Comparison of ENCODE assay signal across 15 cellular contexts in genomic region chr3:184158394-184158793, GRCh38. TPM values are rescaled to one million over a fixed set of nuclear protein-coding genes. Genes with fewer than 3 reads are reported as not detected.
DNase-seq lines count a peak whose midpoint lies in the region; ATAC-seq, FAIRE-seq and TF ChIP-seq lines count a peak whose summit lies in the region.
"Had no signal": no experiment of that assay in that cellular context is flagged by ENCODE, and none has a peak within 500 bp of the region (broad histone marks: within the 10 kb centered on the region; RNA-seq: fewer than 3 reads in every experiment).

No MANE protein-coding gene starts in this region.

- FAIRE-seq in astrocyte (lab: Jason Lieb, UNC): no peak
- FAIRE-seq: A549, GM12891 had no signal

- no peaks in the 10 kb centered on the region for H3K27me3 Mint-ChIP-seq in astrocyte (ENCODE audit: low read depth, unreplicated experiment)
- no peaks in the 10 kb centered on the region for H3K27me3 Mint-ChIP-seq in mesothelial cell of epicardium (ENCODE audit: low read depth)
- no peaks in the 10 kb centered on the region for H3K27me3 Mint-ChIP-seq in activated CD4-positive, alpha-beta memory T cell treated with anti-CD3 and anti-CD28 coated beads, Interleukin-2, amount 10 ng/mL, durations not matched to agents 7 days and 5 days

- H3K9ac ChIP-seq in astrocyte (ENCODE audit: low read length): no peak overlapping the region

- H3K36me3 Mint-ChIP-seq in astrocyte (ENCODE audit: low read depth, unreplicated experiment) (peaks cover 5% of the 10 kb centered on the region), mesothelial cell of epicardium (peaks cover 5% of the 10 kb centered on the region)
- H3K36me3 Mint-ChIP-seq in activated CD4-positive, alpha-beta memory T cell treated with anti-CD3 and anti-CD28 coated beads, Interleukin-2, amount 10 ng/mL, durations not matched to agents 7 days and 5 days (ENCODE audit: low read depth): peaks cover 10% of the 10 kb centered on the region

- H3K4me1 Mint-ChIP-seq in astrocyte (ENCODE audit: low read depth, unreplicated experiment) (peaks cover 23% of the 10 kb centered on the region), mesothelial cell of epicardium (peaks cover 43% of the 10 kb centered on the region)
- peaks cover 31% of the 10 kb centered on the region for H3K4me1 Mint-ChIP-seq in activated CD4-positive, alpha-beta memory T cell treated with anti-CD3 and anti-CD28 coated beads, Interleukin-2, amount 10 ng/mL, durations not matched to agents 7 days and 5 days

- peak overlapping the region in 2 of 10 donors; percentile 7 to 9 for H3K4me3 ChIP-seq in heart right ventricle
- no peak overlapping the region for H3K4me3 ChIP-seq in astrocyte (ENCODE audit: insufficient read depth, low read depth, low read length)
- H3K4me3 ChIP-seq in transverse colon: no peak overlapping the region
- H3K4me3 ChIP-seq: A549 had no signal

- H3K36me3 ChIP-seq in heart right ventricle (peaks cover 0 to 18% (median 3%) of the 10 kb centered on the region in 9 donors), astrocyte (ENCODE audit: insufficient read depth, low read length) (peaks cover 6% of the 10 kb centered on the region), transverse colon (no peaks in the 10 kb centered on the region)

- H3K27ac ChIP-seq in heart right ventricle (peak overlapping the region; percentile 17 to 99 (median 94)), astrocyte (ENCODE audit: low read depth, low read length) (no peak overlapping the region), transverse colon (peak overlapping the region; percentile 33 to 98 (median 92))
- H3K27ac ChIP-seq: A549, suprapubic skin had no signal

- H2AFZ ChIP-seq in astrocyte (ENCODE audit: low read depth, low read length): no peak overlapping the region

- peaks cover 78% of the 10 kb centered on the region for H3K79me2 ChIP-seq in astrocyte (ENCODE audit: insufficient read depth, low read length)

- H3K27ac Mint-ChIP-seq in astrocyte (ENCODE audit: unreplicated experiment) (no peak overlapping the region), mesothelial cell of epicardium (peak overlapping the region; percentile 83)
- no peak overlapping the region for H3K27ac Mint-ChIP-seq in activated CD4-positive, alpha-beta memory T cell treated with anti-CD3 and anti-CD28 coated beads, Interleukin-2, amount 10 ng/mL, durations not matched to agents 7 days and 5 days

- TF ChIP-seq EP300 in transverse colon (IDR thresholded peaks at IDR 0.05; ENCODE audit: low read depth): no peak

- intact Hi-C loops in heart right ventricle (cut with DNase I): loop anchor here in 2 of 10 donors (5.0 to 10.0 kb wide), 2 partner anchors 89 to 156 kb away; partner anchors contain the start of genes ALG3 (in 2 of the 2), EEF1AKMT4 (in 2 of the 2) and EIF4G1 (in 1 of the 2)
- intact Hi-C loops in left ventricle myocardium superior (cut with micrococcal nuclease): no loop called here
- intact Hi-C loops in transverse colon (cut with DNase I; ENCODE audit: low total_unique reads): no loop called here

- TF ChIP-seq CTCF in heart right ventricle (IDR thresholded peaks at IDR 0.05) (no peak), astrocyte (IDR thresholded peaks at IDR 0.05; ENCODE audit: insufficient read depth, low read depth, low read length) (no peak), mesothelial cell of epicardium (IDR thresholded peaks at IDR 0.05; ENCODE audit: unreplicated experiment) (no peak), transverse colon (IDR thresholded peaks at IDR 0.05) (no peak)

- DNase-seq in heart right ventricle: no peak
- no peak for DNase-seq in left ventricle myocardium superior
- no peak for DNase-seq in astrocyte (ENCODE audit: low read depth)
- DNase-seq in mesothelial cell of epicardium (ENCODE audit: low spot score in 2 of 2, unreplicated experiment in 2 of 2): no peak
- no peak for DNase-seq in transverse colon
- DNase-seq in activated CD4-positive, alpha-beta memory T cell treated with anti-CD3 and anti-CD28 coated beads, Interleukin-2, amount 10 ng/mL, durations not matched to agents 7 days and 5 days: no peak
- no peak for DNase-seq in kidney glomerular epithelial cell (lab: John Stamatoyannopoulos, UW)
- DNase-seq: effector memory CD4-positive, alpha-beta T cell; NCI-H187; OCI-M1; SW 1271 had no signal

- H3K4me3 Mint-ChIP-seq in astrocyte (ENCODE audit: unreplicated experiment) (peak overlapping the region; percentile 96), mesothelial cell of epicardium (no peak overlapping the region)
- no peak overlapping the region for H3K4me3 Mint-ChIP-seq in activated CD4-positive, alpha-beta memory T cell treated with anti-CD3 and anti-CD28 coated beads, Interleukin-2, amount 10 ng/mL, durations not matched to agents 7 days and 5 days

- WGBS in heart right ventricle, 2 donors: 56 to 58% methylated on average over 4 of the region's 4 CpGs
- WGBS in transverse colon (ENCODE audit: low coverage in 1 of 2), 2 donors: 75 to 82% methylated on average over 4 of the region's 4 CpGs

- no peak for TF ChIP-seq POLR2A in transverse colon (IDR thresholded peaks at IDR 0.05)

- POLR2A ChIA-PET in activated CD4-positive, alpha-beta memory T cell treated with anti-CD3 and anti-CD28 coated beads, Interleukin-2, amount 10 ng/mL, durations not matched to agents 7 days and 5 days (lab: Charles Lee): no interaction called here

- ATAC-seq in heart right ventricle (no peak), left ventricle myocardium superior (no peak), GM19455 (IDR thresholded peaks at IDR 0.05; ENCODE audit: unreplicated experiment) (no peak)
- ATAC-seq: A549 had no signal

- H3K27me3 ChIP-seq in heart right ventricle (no peaks in the 10 kb centered on the region), astrocyte (ENCODE audit: insufficient read depth, low read length) (no peaks in the 10 kb centered on the region), transverse colon (no peaks in the 10 kb centered on the region)
- H3K27me3 ChIP-seq: suprapubic skin had no signal

- H3K4me1 ChIP-seq in heart right ventricle (peaks cover 35 to 84% (median 65%) of the 10 kb centered on the region in 9 donors), astrocyte (ENCODE audit: insufficient read depth, low read length) (peaks cover 32% of the 10 kb centered on the region), transverse colon (peaks cover 20 to 58% (median 37%) of the 10 kb centered on the region in 4 donors)

- H3K9me3 Mint-ChIP-seq in astrocyte (ENCODE audit: unreplicated experiment) (no peaks in the 10 kb centered on the region), mesothelial cell of epicardium (no peaks in the 10 kb centered on the region)
- no peaks in the 10 kb centered on the region for H3K9me3 Mint-ChIP-seq in activated CD4-positive, alpha-beta memory T cell treated with anti-CD3 and anti-CD28 coated beads, Interleukin-2, amount 10 ng/mL, durations not matched to agents 7 days and 5 days

- in situ Hi-C loops in transverse colon (cut with MboI; ENCODE audit: low pct_ligation_motif_present in 1 of 4, low pct_unique_long_range_greater_than_20kb in 1 of 4, low sequenced_read_pairs in 3 of 4): no loop called here

- peak overlapping the region; percentile 99 for H3K4me2 ChIP-seq in astrocyte (ENCODE audit: low read length)

- H3K9me3 ChIP-seq in heart right ventricle (no peaks in the 10 kb centered on the region), astrocyte (ENCODE audit: insufficient read depth, low read depth, low read length) (no peaks in the 10 kb centered on the region), transverse colon (no peaks in the 10 kb centered on the region)
- H3K9me3 ChIP-seq: A549, suprapubic skin had no signal

- CTCF ChIA-PET in activated CD4-positive, alpha-beta memory T cell treated with anti-CD3 and anti-CD28 coated beads, Interleukin-2, amount 10 ng/mL, durations not matched to agents 7 days and 5 days (lab: Charles Lee): interaction anchor here (0.7 kb wide), 1 partner anchor 341 kb away, joined by 3 read pairs; no protein-coding TSS in a partner anchor

- H4K20me1 ChIP-seq in astrocyte (ENCODE audit: insufficient read depth, low read length): peaks cover 73% of the 10 kb centered on the region

RNA-seq across cellular contexts. Expression of gene DVL3, which starts 3.2 kb away (rescaled TPM):
- total RNA-seq in heart right ventricle: 10 to 100 TPM; 52.6 to 81.7 (median 68.6) TPM
- 10 to 100 TPM; 37.5 to 42.0 TPM for polyA plus RNA-seq in heart right ventricle
- 76.8 TPM for total RNA-seq in left ventricle myocardium superior
- total RNA-seq in astrocyte: 107 and 110 TPM in 2 replicates
- 158 to 162 TPM (median 159 TPM) in 3 replicates for total RNA-seq in mesothelial cell of epicardium
- 100 to 1,000 TPM in 1 of 4 donors, 10 to 100 TPM in 3; 54.1 to 174 (median 65.7) TPM for total RNA-seq in transverse colon
- 10 to 100 TPM; 33.2 to 40.7 TPM for total RNA-seq in activated CD4-positive, alpha-beta memory T cell treated with anti-CD3 and anti-CD28 coated beads, Interleukin-2, amount 10 ng/mL, durations not matched to agents 7 days and 5 days

RNA-seq across cellular contexts. Expression of gene AP2M1, which starts 16.3 kb away (rescaled TPM):
- 100 to 1,000 TPM; 263 to 371 (median 321) TPM for total RNA-seq in heart right ventricle
- polyA plus RNA-seq in heart right ventricle: 100 to 1,000 TPM; 187 to 390 TPM
- 318 TPM for total RNA-seq in left ventricle myocardium superior
- 603 and 613 TPM in 2 replicates for total RNA-seq in astrocyte
- 247 to 261 TPM (median 254 TPM) in 3 replicates for total RNA-seq in mesothelial cell of epicardium
- 100 to 1,000 TPM; 153 to 318 (median 182) TPM for total RNA-seq in transverse colon
- total RNA-seq in activated CD4-positive, alpha-beta memory T cell treated with anti-CD3 and anti-CD28 coated beads, Interleukin-2, amount 10 ng/mL, durations not matched to agents 7 days and 5 days: 100 to 1,000 TPM; 206 to 218 TPM

RNA-seq across cellular contexts. Expression of gene EIF2B5, which starts 23.2 kb away (rescaled TPM):
- 10 to 100 TPM; 26.8 to 37.3 (median 31.6) TPM for total RNA-seq in heart right ventricle
- 10 to 100 TPM; 30.6 to 44.6 TPM for polyA plus RNA-seq in heart right ventricle
- total RNA-seq in left ventricle myocardium superior: 33.1 TPM
- 20.8 and 22.6 TPM in 2 replicates for total RNA-seq in astrocyte
- total RNA-seq in mesothelial cell of epicardium: 38.2 to 42.2 TPM (median 39.0 TPM) in 3 replicates
- total RNA-seq in transverse colon: 10 to 100 TPM; 45.1 to 49.7 (median 48.1) TPM
- 10 to 100 TPM; 45.9 to 47.8 TPM for total RNA-seq in activated CD4-positive, alpha-beta memory T cell treated with anti-CD3 and anti-CD28 coated beads, Interleukin-2, amount 10 ng/mL, durations not matched to agents 7 days and 5 days

RNA-seq across cellular contexts. Expression of gene ABCF3, which starts 27.6 kb away (rescaled TPM):
- 10 to 100 TPM; 60.1 to 90.7 (median 68.3) TPM for total RNA-seq in heart right ventricle
- 10 to 100 TPM; 78.0 to 87.9 TPM for polyA plus RNA-seq in heart right ventricle
- total RNA-seq in left ventricle myocardium superior: 75.6 TPM
- 61.1 and 70.9 TPM in 2 replicates for total RNA-seq in astrocyte
- total RNA-seq in mesothelial cell of epicardium: 65.7 to 67.9 TPM (median 67.8 TPM) in 3 replicates
- total RNA-seq in transverse colon: 100 to 1,000 TPM in 2 of 4 donors, 10 to 100 TPM in 2; 58.6 to 286 (median 133) TPM
- total RNA-seq in activated CD4-positive, alpha-beta memory T cell treated with anti-CD3 and anti-CD28 coated beads, Interleukin-2, amount 10 ng/mL, durations not matched to agents 7 days and 5 days: 10 to 100 TPM; 53.7 to 60.1 TPM
